Comparison of ENCODE assay signal across 8 cellular contexts in the genomic region with DNA sequence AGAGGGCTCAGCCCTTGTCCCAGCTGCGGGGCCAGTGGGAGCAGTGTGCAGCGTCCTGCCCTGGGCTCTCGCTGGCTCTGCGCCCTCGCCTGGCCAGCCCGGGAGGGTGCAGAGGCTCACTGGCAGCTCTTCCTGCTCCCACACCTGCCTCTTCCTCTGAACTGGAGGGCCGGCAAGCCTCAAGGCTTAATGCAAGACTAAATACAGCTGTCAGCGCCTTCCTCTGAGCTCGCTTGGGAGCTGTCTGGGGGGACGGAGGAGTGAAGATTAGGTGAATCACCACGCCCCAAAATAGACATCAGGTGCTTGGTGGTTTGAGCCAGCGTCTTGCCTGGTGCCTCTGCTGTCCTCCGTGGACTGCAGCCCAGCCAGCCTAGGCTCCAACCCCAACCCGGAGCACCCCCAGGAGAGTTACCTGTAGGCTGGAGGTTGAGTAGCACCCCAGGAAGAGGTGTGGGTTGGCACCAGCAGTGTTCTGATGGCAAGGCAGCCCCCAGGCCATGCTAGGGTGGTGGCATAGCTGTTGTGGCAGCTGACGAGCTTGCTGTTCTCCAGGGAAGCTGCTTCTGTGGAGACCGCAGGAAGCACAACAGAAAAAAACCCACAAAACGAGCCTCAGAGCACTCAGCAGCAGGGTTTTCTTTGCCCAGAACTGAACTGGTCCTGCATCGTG. TPM values are rescaled to one million over a fixed set of nuclear protein-coding genes. Genes with fewer than 3 reads are reported as not detected.
DNase-seq lines count a peak whose midpoint lies in the region; ATAC-seq, FAIRE-seq and TF ChIP-seq lines count a peak whose summit lies in the region.

No MANE protein-coding gene starts in this region.

- intact Hi-C loops in stomach (cut with DNase I; ENCODE audit: low total_unique reads): loop anchor here (5.0 kb wide), 1 partner anchor 101 kb away; no protein-coding TSS in a partner anchor

- FAIRE-seq in H1 (lab: Jason Lieb, UNC): no peak

- H2AK5ac ChIP-seq in H1 (ENCODE audit: low read depth, low read length): no peak overlapping the region

- whole genome bisulfite sequencing in H1 (ENCODE audit: extremely low coverage in 1 of 2, insufficient coverage in 1 of 2, insufficient read length in 1 of 2, insufficient replicate concordance in 2 of 2, low coverage in 1 of 2, low lambda C conversion rate in 2 of 2, missing lambda C conversion rate in 1 of 2), 2 experiments: 53% methylated on average over 18 of the region's 18 CpGs; no CpG with 5 or more reads in 1 of the 2 experiments
- WGBS in stomach, 5 donors: 20 to 39% (median 24%) methylated on average over 9 to 18 of the region's 18 CpGs

- no peak overlapping the region for H2BK12ac ChIP-seq in H1 (ENCODE audit: low read depth, low read length)

- no peak overlapping the region for H3K56ac ChIP-seq in H1 (replicated peaks; ENCODE audit: insufficient read length, low read depth, low read length)

- H3K4me1 ChIP-seq in H1 (replicated peaks in 1 of 4; ENCODE audit: control insufficient read depth in 3 of 4, insufficient read depth in 4 of 4, low read length in 3 of 4): peaks cover 0 to 7% (median 1%) of the 10 kb centered on the region in 4 experiments; a peak in 2 of 7 replicates
- peaks cover 0 to 10% (median 4%) of the 10 kb centered on the region in 4 donors for H3K4me1 ChIP-seq in stomach

- no peak overlapping the region for H3K4ac ChIP-seq in H1 (replicated peaks; ENCODE audit: insufficient read length, low read depth, low read length)

- no peaks in the 10 kb centered on the region for H3K36me3 ChIP-seq in H1 (ENCODE audit: control insufficient read depth in 2 of 4, insufficient read depth in 4 of 4, low read length in 3 of 4)
- H3K36me3 ChIP-seq in stomach: no peaks in the 10 kb centered on the region

- TF ChIP-seq CTCF in C4-2B (conservative IDR thresholded peaks at IDR 0.05): peak; percentile 90
- TF ChIP-seq CTCF in H1 (IDR thresholded peaks at IDR 0.05; ENCODE audit: control extremely low read depth in 1 of 3, insufficient read depth in 1 of 3, low read depth in 1 of 3, low read length in 3 of 3): peak; percentile 89 to 93 (median 89)
- TF ChIP-seq CTCF in stomach (IDR thresholded peaks at IDR 0.05): peak in 5 of 7 experiments; percentile 40 to 74 (median 66)

- H3K27ac ChIP-seq in C4-2B (no peak overlapping the region; the same call in 1 of the 2 replicates), H1 (ENCODE audit: low read depth, low read length) (no peak overlapping the region), stomach (no peak overlapping the region)

- ATAC-seq in GM19328 (IDR thresholded peaks at IDR 0.05; ENCODE audit: unreplicated experiment) (peak; percentile 87), HG03354 (IDR thresholded peaks at IDR 0.05; ENCODE audit: poor library complexity, severe bottlenecking, unreplicated experiment) (peak; percentile 72)
- ATAC-seq in activated CD8-positive, alpha-beta T cell treated with anti-CD3 and anti-CD28 coated beads, Interleukin-2, amount 10 ng/mL, durations not matched to agents 7 days and 5 days: peak; percentile 99
- ATAC-seq in natural killer cell treated with Interleukin-12 subunit alpha and Interleukin-12 subunit beta and Interleukin-15 and Interleukin-18, amount 100 ng/mL, for 72 hours: peak; percentile 73 to 80

- H3K4me1 Mint-ChIP-seq in activated CD8-positive, alpha-beta T cell treated with anti-CD3 and anti-CD28 coated beads, Interleukin-2, amount 10 ng/mL, durations not matched to agents 7 days and 5 days (ENCODE audit: low read depth): peaks cover 11% of the 10 kb centered on the region
- H3K4me1 Mint-ChIP-seq in natural killer cell treated with Interleukin-12 subunit alpha and Interleukin-12 subunit beta and Interleukin-15 and Interleukin-18, amount 100 ng/mL, for 72 hours (ENCODE audit: low read depth in 2 of 2): no peaks in the 10 kb centered on the region

- no peak overlapping the region for H3K18ac ChIP-seq in H1 (ENCODE audit: extremely low read depth, low read length)

- no peak overlapping the region for H4K5ac ChIP-seq in H1 (ENCODE audit: insufficient read length, low read depth, low read length)

- no peak overlapping the region for H3K4me2 ChIP-seq in H1 (ENCODE audit: insufficient read depth in 1 of 2, low read depth in 2 of 2, low read length in 2 of 2)

- no peaks in the 10 kb centered on the region for H3K27me3 ChIP-seq in H1 (replicated peaks in 1 of 4; ENCODE audit: control insufficient read depth in 3 of 4, extremely low read depth in 1 of 4, insufficient read depth in 3 of 4, low read length in 3 of 4)
- peaks cover 0 to 35% (median 0%) of the 10 kb centered on the region in 3 donors for H3K27me3 ChIP-seq in stomach

- H3K4me3 Mint-ChIP-seq in activated CD8-positive, alpha-beta T cell treated with anti-CD3 and anti-CD28 coated beads, Interleukin-2, amount 10 ng/mL, durations not matched to agents 7 days and 5 days: no peak overlapping the region
- H3K4me3 Mint-ChIP-seq in natural killer cell treated with Interleukin-12 subunit alpha and Interleukin-12 subunit beta and Interleukin-15 and Interleukin-18, amount 100 ng/mL, for 72 hours: no peak overlapping the region

- TF ChIP-seq POLR2A in H1 (IDR thresholded peaks at IDR 0.05; ENCODE audit: control extremely low read depth in 1 of 2, low read depth in 2 of 2, low read length in 2 of 2) (no peak), stomach (IDR thresholded peaks at IDR 0.05) (no peak)

- H3K27ac Mint-ChIP-seq in activated CD8-positive, alpha-beta T cell treated with anti-CD3 and anti-CD28 coated beads, Interleukin-2, amount 10 ng/mL, durations not matched to agents 7 days and 5 days: no peak overlapping the region
- H3K27ac Mint-ChIP-seq in natural killer cell treated with Interleukin-12 subunit alpha and Interleukin-12 subunit beta and Interleukin-15 and Interleukin-18, amount 100 ng/mL, for 72 hours: no peak overlapping the region

- no peak overlapping the region for H3K9ac ChIP-seq in H1 (replicated peaks in 1 of 4; ENCODE audit: extremely low read depth in 1 of 4, low read depth in 3 of 4, low read length in 3 of 4)

- H3K4me3 ChIP-seq in H1 (ENCODE audit: extremely low read depth in 1 of 4, insufficient read depth in 2 of 4, low read depth in 3 of 4, low read length in 4 of 4) (no peak overlapping the region), stomach (no peak overlapping the region)

- no peaks in the 10 kb centered on the region for H4K20me1 ChIP-seq in H1 (replicated peaks in 1 of 2; ENCODE audit: control insufficient read depth in 1 of 2, insufficient read depth in 2 of 2, low read length in 2 of 2)

- no peaks in the 10 kb centered on the region for H3K79me2 ChIP-seq in H1 (ENCODE audit: control insufficient read depth in 1 of 2, insufficient read depth in 2 of 2, low read length in 2 of 2)

- TF ChIP-seq EP300 in H1 (IDR thresholded peaks at IDR 0.05; ENCODE audit: borderline replicate concordance in 1 of 2, low read depth in 2 of 2, low read length in 2 of 2) (no peak), stomach (IDR thresholded peaks at IDR 0.05) (no peak)

- H2BK120ac ChIP-seq in H1 (replicated peaks; ENCODE audit: low read depth, low read length): no peak overlapping the region

- H3K14ac ChIP-seq in H1 (ENCODE audit: insufficient read length): no peak overlapping the region

- no peak overlapping the region for H2BK20ac ChIP-seq in H1 (ENCODE audit: low read length)

- H2AFZ ChIP-seq in H1 (ENCODE audit: low read length): 0 out of 2 replicates have a peak overlapping the region, but pooled peaks have one; percentile 3

- CTCF ChIA-PET in activated CD8-positive, alpha-beta T cell treated with anti-CD3 and anti-CD28 coated beads, Interleukin-2, amount 10 ng/mL, durations not matched to agents 7 days and 5 days (lab: Charles Lee): interaction anchor here (0.6 to 3.9 kb wide), 45 partner anchors 10 to 682 kb away, joined by 3 to 78 read pairs (median 5); partner anchors contain the start of gene MX1
- CTCF ChIA-PET in H1 (lab: Charles Lee; ENCODE audit: partially characterized antibody): interaction anchor here (0.6 to 7.6 kb wide), 54 partner anchors 9 to 496 kb away, joined by 3 to 80 read pairs (median 4); no protein-coding TSS in a partner anchor

- H3K9me3 Mint-ChIP-seq in activated CD8-positive, alpha-beta T cell treated with anti-CD3 and anti-CD28 coated beads, Interleukin-2, amount 10 ng/mL, durations not matched to agents 7 days and 5 days (ENCODE audit: insufficient read depth): no peaks in the 10 kb centered on the region
- H3K9me3 Mint-ChIP-seq in natural killer cell treated with Interleukin-12 subunit alpha and Interleukin-12 subunit beta and Interleukin-15 and Interleukin-18, amount 100 ng/mL, for 72 hours: no peaks in the 10 kb centered on the region

- H3K79me1 ChIP-seq in H1 (ENCODE audit: low read depth, low read length): no peaks in the 10 kb centered on the region

- no peaks in the 10 kb centered on the region for H3K9me3 ChIP-seq in H1 (ENCODE audit: insufficient read depth in 2 of 2, low read depth in 1 of 2, low read length in 1 of 2)
- no peaks in the 10 kb centered on the region for H3K9me3 ChIP-seq in stomach

- H3K36me3 Mint-ChIP-seq in activated CD8-positive, alpha-beta T cell treated with anti-CD3 and anti-CD28 coated beads, Interleukin-2, amount 10 ng/mL, durations not matched to agents 7 days and 5 days (ENCODE audit: low read depth): no peaks in the 10 kb centered on the region
- no peaks in the 10 kb centered on the region for H3K36me3 Mint-ChIP-seq in natural killer cell treated with Interleukin-12 subunit alpha and Interleukin-12 subunit beta and Interleukin-15 and Interleukin-18, amount 100 ng/mL, for 72 hours

- H3K27me3 Mint-ChIP-seq in activated CD8-positive, alpha-beta T cell treated with anti-CD3 and anti-CD28 coated beads, Interleukin-2, amount 10 ng/mL, durations not matched to agents 7 days and 5 days (ENCODE audit: low read depth): peaks cover 8% of the 10 kb centered on the region
- H3K27me3 Mint-ChIP-seq in natural killer cell treated with Interleukin-12 subunit alpha and Interleukin-12 subunit beta and Interleukin-15 and Interleukin-18, amount 100 ng/mL, for 72 hours: peaks cover 15 to 18% of the 10 kb centered on the region in 2 donors

- peak; percentile 67 to 81 for TF ChIP-seq RAD21 in H1 (IDR thresholded peaks at IDR 0.05 in 1 of 2, conservative IDR thresholded peaks at IDR 0.05 in 1 of 2; ENCODE audit: low read depth in 2 of 2, low read length in 2 of 2)

- no peak overlapping the region for H4K91ac ChIP-seq in H1 (replicated peaks; ENCODE audit: insufficient read length, low read length)

- DNase-seq in NCI-H526 treated with DMSO at 0.1 percent for 48 hours (lab: John Stamatoyannopoulos, UW) (peak; percentile 77), H1 (ENCODE audit: low read depth in 1 of 2, low spot score in 2 of 2) (peak in 1 of 2 experiments; percentile 50), stomach (peak; percentile 67)
- peak; percentile 75 for DNase-seq in activated CD8-positive, alpha-beta T cell treated with anti-CD3 and anti-CD28 coated beads, Interleukin-2, amount 10 ng/mL, durations not matched to agents 7 days and 5 days
- no peak for DNase-seq in natural killer cell treated with Interleukin-12 subunit alpha and Interleukin-12 subunit beta and Interleukin-15 and Interleukin-18, amount 100 ng/mL, for 72 hours (ENCODE audit: low spot score)

- POLR2A ChIA-PET in activated CD8-positive, alpha-beta T cell treated with anti-CD3 and anti-CD28 coated beads, Interleukin-2, amount 10 ng/mL, durations not matched to agents 7 days and 5 days (lab: Charles Lee): interaction anchor here (1.3 kb wide), 1 partner anchor 9 kb away, joined by 3 read pairs; no protein-coding TSS in a partner anchor
- POLR2A ChIA-PET in H1 (lab: Charles Lee; ENCODE audit: partially characterized antibody): no interaction called here

- no peaks in the 10 kb centered on the region for H3K23me2 ChIP-seq in H1 (ENCODE audit: low read depth, low read length)

- H3K23ac ChIP-seq in H1 (ENCODE audit: insufficient read length): no peak overlapping the region

- H2BK15ac ChIP-seq in H1 (ENCODE audit: low read length): no peak overlapping the region

- H2BK5ac ChIP-seq in H1 (ENCODE audit: low read depth, low read length): no peak overlapping the region

- H4K8ac ChIP-seq in H1 (ENCODE audit: extremely low read depth, insufficient read depth, low read length): no peak overlapping the region

RNA-seq across cellular contexts. Expression of gene UMODL1, which starts 36.9 kb away (rescaled TPM):
- not detected for total RNA-seq in activated CD8-positive, alpha-beta T cell treated with anti-CD3 and anti-CD28 coated beads, Interleukin-2, amount 10 ng/mL, durations not matched to agents 7 days and 5 days
- not detected in 2 replicates for total RNA-seq in H1 (2021; fragmentation: NEBNext Ultra II Directional; extraction: Animal tissue kit (Norgen Biotek cat#: 25700))
- 0.02 TPM in 1 of 2 replicates, not detected in the other for polyA plus RNA-seq in H1 (2011; rRNA removed)
- not detected for polyA plus RNA-seq in H1 (2011; cell fraction: cytosol; rRNA removed)
- not detected for polyA plus RNA-seq in H1 (2011; cell fraction: nucleus; rRNA removed)
- not detected in 4 replicates for polyA plus RNA-seq in H1 (2012, experiment 1 of 2)
- not detected for polyA plus RNA-seq in H1 (2012, experiment 2 of 2)
- polyA plus RNA-seq in H1 (2013, experiment 1 of 2): not detected
- polyA plus RNA-seq in H1 (2013, experiment 2 of 2): not detected
- polyA minus RNA-seq in H1 (2011; rRNA and poly(A)+ RNA removed): not detected in 2 replicates
- polyA minus RNA-seq in H1 (2011; cell fraction: cytosol; rRNA and poly(A)+ RNA removed): not detected
- not detected for polyA minus RNA-seq in H1 (2011; cell fraction: nucleus; rRNA and poly(A)+ RNA removed)
- total RNA-seq in natural killer cell treated with Interleukin-12 subunit alpha and Interleukin-12 subunit beta and Interleukin-15 and Interleukin-18, amount 100 ng/mL, for 72 hours: not detected
- under 1 TPM in 1 of 5 donors, not detected in 4; under 0.01 TPM for total RNA-seq in stomach
- not detected for polyA plus RNA-seq in stomach
